ENCODE assay signal across 8 cellular contexts in the genomic region with DNA sequence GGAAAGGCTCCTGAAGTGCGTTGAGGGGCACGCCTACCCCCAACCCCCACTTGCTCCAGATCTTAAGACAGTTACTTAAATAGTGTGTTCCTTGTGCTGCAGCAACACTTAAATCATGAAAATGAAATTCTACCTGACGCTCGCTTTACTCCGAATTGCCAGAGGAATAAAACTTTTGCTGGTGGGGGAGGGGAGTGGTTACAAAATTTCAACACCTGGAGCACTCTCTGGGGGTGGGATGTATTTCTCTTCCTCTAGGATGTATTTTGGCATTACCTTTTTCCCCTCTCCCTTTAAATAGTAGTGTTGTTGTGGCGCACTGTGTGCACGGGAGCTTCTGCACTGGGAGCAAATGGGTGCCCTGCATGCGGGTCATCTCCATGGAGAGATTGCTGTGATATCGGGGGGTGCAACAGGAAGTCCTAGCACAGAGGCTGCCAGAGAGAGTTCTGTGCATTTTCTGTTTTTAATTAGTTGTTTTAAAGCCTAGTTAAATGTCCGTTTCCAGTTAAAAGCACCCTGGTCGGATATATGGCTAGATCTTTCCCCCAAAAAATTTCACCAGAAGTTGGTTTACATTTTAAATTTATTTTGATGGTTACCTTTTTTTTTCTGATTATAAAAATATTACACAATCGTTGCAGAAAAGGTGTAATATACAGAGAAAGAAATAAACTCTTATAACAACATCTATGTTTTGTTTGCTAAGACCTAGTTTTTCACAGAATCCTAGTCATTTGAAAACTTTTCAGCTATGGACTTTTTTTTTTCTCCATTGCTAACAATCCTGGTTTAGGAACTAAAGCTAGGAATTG.
DNase-seq lines count a peak whose midpoint lies in the region; ATAC-seq and TF ChIP-seq lines count a peak whose summit lies in the region.

No MANE protein-coding gene starts in this region.

- no peak overlapping the region for H2AFZ ChIP-seq in Loucy (ENCODE audit: low read length)

- H3K4me3 ChIP-seq in Loucy (ENCODE audit: low read length, poor library complexity, severe bottlenecking) (no peak overlapping the region), coronary artery (peak overlapping the region; percentile 69)
- H3K4me3 ChIP-seq in naive thymus-derived CD4-positive, alpha-beta T cell (ENCODE audit: low read length), result no peak overlapping the region

- CTCF ChIA-PET in naive thymus-derived CD4-positive, alpha-beta T cell (lab: Charles Lee), result no interaction called here

- no peaks in the 10 kb centered on the region for H4K20me1 ChIP-seq in Loucy (ENCODE audit: insufficient read depth, low read length, poor library complexity, severe bottlenecking)

- no peak for ATAC-seq in naive thymus-derived CD4-positive, alpha-beta T cell
- no peak for ATAC-seq in GM19035 (IDR thresholded peaks at IDR 0.05; ENCODE audit: unreplicated experiment)

- no peaks in the 10 kb centered on the region for H3K27me3 ChIP-seq in Loucy (ENCODE audit: insufficient read depth, low read length, poor library complexity, severe bottlenecking)
- H3K27me3 ChIP-seq in naive thymus-derived CD4-positive, alpha-beta T cell (ENCODE audit: control insufficient read depth in 2 of 2, insufficient read depth in 2 of 2, low read length in 2 of 2), result peaks cover 6 to 22% of the 10 kb centered on the region in 2 donors

- TF ChIP-seq CTCF in Loucy (conservative IDR thresholded peaks at IDR 0.05; ENCODE audit: low read length), result no peak
- no peak for TF ChIP-seq CTCF in coronary artery (IDR thresholded peaks at IDR 0.05)

- peak; percentile 33 for DNase-seq in COR-L47 (lab: John Stamatoyannopoulos, UW)
- DNase-seq in coronary artery (ENCODE audit: low spot score), result no peak
- no peak for DNase-seq in naive thymus-derived CD4-positive, alpha-beta T cell
- no peak for DNase-seq in Kasumi-1 (lab: John Stamatoyannopoulos, UW)
- no peak for DNase-seq in SKM-1 (lab: John Stamatoyannopoulos, UW; ENCODE audit: unreplicated experiment)
- DNase-seq in NOMO-1 treated with dmso at 0.1 percent for 144 hours (lab: John Stamatoyannopoulos, UW; ENCODE audit: unreplicated experiment), result no peak

- H3K4me1 Mint-ChIP-seq in naive thymus-derived CD4-positive, alpha-beta T cell, result peaks cover 9 to 31% (median 16%) of the 10 kb centered on the region in 7 donors

- POLR2A ChIA-PET in naive thymus-derived CD4-positive, alpha-beta T cell (lab: Charles Lee), result no interaction called here

- no peaks in the 10 kb centered on the region for H3K36me3 ChIP-seq in Loucy (ENCODE audit: insufficient read depth, low read length)
- H3K36me3 ChIP-seq in naive thymus-derived CD4-positive, alpha-beta T cell (ENCODE audit: control insufficient read depth in 2 of 3, insufficient read depth in 3 of 3, low read length in 3 of 3), result no peaks in the 10 kb centered on the region

- H3K9me3 Mint-ChIP-seq in naive thymus-derived CD4-positive, alpha-beta T cell, result no peaks in the 10 kb centered on the region

- no peaks in the 10 kb centered on the region for H3K79me2 ChIP-seq in Loucy (ENCODE audit: insufficient read depth, low read length)

- peak overlapping the region; percentile 80 to 87 for H3K27ac ChIP-seq in coronary artery
- H3K27ac ChIP-seq in naive thymus-derived CD4-positive, alpha-beta T cell (ENCODE audit: low read depth, low read length), result no peak overlapping the region

- intact Hi-C loops in naive thymus-derived CD4-positive, alpha-beta T cell (cut with micrococcal nuclease), result no loop called here

- H3K4me1 ChIP-seq in Loucy (ENCODE audit: insufficient read depth, low read length, poor library complexity, severe bottlenecking), result peaks cover 24% of the 10 kb centered on the region
- peaks cover 0 to 9% of the 10 kb centered on the region in 2 donors for H3K4me1 ChIP-seq in naive thymus-derived CD4-positive, alpha-beta T cell (ENCODE audit: control insufficient read depth in 2 of 2, insufficient read depth in 2 of 2, low read length in 2 of 2)

- H3K4me3 Mint-ChIP-seq in naive thymus-derived CD4-positive, alpha-beta T cell, result peak overlapping the region; percentile 60 to 84 (median 78)

- H3K9ac ChIP-seq in Loucy (ENCODE audit: low read depth, low read length, poor library complexity, severe bottlenecking), result no peak overlapping the region

- H3F3A ChIP-seq in Loucy (ENCODE audit: low read depth), result no peaks in the 10 kb centered on the region

- H3K27me3 Mint-ChIP-seq in naive thymus-derived CD4-positive, alpha-beta T cell, result peaks cover 68 to 85% (median 76%) of the 10 kb centered on the region in 5 donors

- peaks cover 0 to 2% (median 0%) of the 10 kb centered on the region in 5 donors for H3K36me3 Mint-ChIP-seq in naive thymus-derived CD4-positive, alpha-beta T cell

- no peaks in the 10 kb centered on the region for H3K9me3 ChIP-seq in Loucy (ENCODE audit: insufficient read depth, low read depth, low read length)
- no peaks in the 10 kb centered on the region for H3K9me3 ChIP-seq in naive thymus-derived CD4-positive, alpha-beta T cell (ENCODE audit: control insufficient read depth in 2 of 3, low read length in 3 of 3)

- no peaks in the 10 kb centered on the region for H3K9me2 ChIP-seq in Loucy (replicated peaks; ENCODE audit: low read depth, low read length)

- no peak overlapping the region for H3K27ac Mint-ChIP-seq in naive thymus-derived CD4-positive, alpha-beta T cell

- H3K4me2 ChIP-seq in Loucy (ENCODE audit: low read depth, low read length, poor library complexity, severe bottlenecking), result peak overlapping the region; percentile 27
